1 cellular context compared by ENCODE assay signal in the genomic region with DNA sequence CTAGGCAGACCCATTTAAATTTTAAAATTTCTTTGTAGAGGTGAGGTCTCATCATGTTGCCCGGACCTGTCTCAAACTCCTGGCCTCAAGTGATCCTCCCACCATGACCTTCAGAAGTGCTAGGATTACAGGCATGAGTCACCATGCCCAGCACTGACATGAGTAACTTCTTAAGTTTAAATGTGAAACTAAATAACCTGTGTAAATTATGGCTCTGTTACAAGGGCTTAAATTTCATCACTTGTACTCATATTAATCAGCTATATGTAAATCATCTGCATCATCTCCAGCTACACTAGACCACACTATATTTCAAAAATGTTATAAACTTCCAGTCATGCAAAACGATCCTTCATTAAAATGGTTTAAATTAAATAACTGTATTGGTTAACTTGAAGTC.
A peak's percentile ranks its signal among the peaks of the same experiment; 100 is the strongest.
TF ChIP-seq lines count a peak whose summit lies in the region.

No MANE protein-coding gene starts in this region.

TF ChIP-seq in K562, 482 proteins besides CTCF, POLR2A, EP300 and RAD21 (continued from another document):
- TF ChIP-seq, protein P1, sequence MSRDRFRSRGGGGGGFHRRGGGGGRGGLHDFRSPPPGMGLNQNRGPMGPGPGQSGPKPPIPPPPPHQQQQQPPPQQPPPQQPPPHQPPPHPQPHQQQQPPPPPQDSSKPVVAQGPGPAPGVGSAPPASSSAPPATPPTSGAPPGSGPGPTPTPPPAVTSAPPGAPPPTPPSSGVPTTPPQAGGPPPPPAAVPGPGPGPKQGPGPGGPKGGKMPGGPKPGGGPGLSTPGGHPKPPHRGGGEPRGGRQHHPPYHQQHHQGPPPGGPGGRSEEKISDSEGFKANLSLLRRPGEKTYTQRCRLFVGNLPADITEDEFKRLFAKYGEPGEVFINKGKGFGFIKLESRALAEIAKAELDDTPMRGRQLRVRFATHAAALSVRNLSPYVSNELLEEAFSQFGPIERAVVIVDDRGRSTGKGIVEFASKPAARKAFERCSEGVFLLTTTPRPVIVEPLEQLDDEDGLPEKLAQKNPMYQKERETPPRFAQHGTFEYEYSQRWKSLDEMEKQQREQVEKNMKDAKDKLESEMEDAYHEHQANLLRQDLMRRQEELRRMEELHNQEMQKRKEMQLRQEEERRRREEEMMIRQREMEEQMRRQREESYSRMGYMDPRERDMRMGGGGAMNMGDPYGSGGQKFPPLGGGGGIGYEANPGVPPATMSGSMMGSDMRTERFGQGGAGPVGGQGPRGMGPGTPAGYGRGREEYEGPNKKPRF (IDR thresholded peaks at IDR 0.05; ENCODE audit: low read depth, low read length) = no peak
- no peak for TF ChIP-seq BRCA1 (IDR thresholded peaks at IDR 0.05)
- no peak for TF ChIP-seq BRCA1 (CRISPR knock-in tag; IDR thresholded peaks at IDR 0.05)
- TF ChIP-seq MCM3 (IDR thresholded peaks at IDR 0.05) = no peak
- no peak for TF ChIP-seq RNF2 (IDR thresholded peaks at IDR 0.05)
- TF ChIP-seq, protein P2, sequence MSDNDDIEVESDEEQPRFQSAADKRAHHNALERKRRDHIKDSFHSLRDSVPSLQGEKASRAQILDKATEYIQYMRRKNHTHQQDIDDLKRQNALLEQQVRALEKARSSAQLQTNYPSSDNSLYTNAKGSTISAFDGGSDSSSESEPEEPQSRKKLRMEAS (CRISPR knock-in tag; IDR thresholded peaks at IDR 0.05) = no peak
- TF ChIP-seq JUND (IDR thresholded peaks at IDR 0.05; ENCODE audit: borderline replicate concordance, low read depth, low read length) = peak; percentile 83
- TF ChIP-seq JUND (tag; IDR thresholded peaks at IDR 0.05; ENCODE audit: borderline replicate concordance, low read depth, low read length) = peak; percentile 79; the same call in 2 of the 3 replicates
- TF ChIP-seq GABPB2 (CRISPR knock-in tag; conservative IDR thresholded peaks at IDR 0.05) = no peak
- no peak for TF ChIP-seq CEBPG (CRISPR knock-in tag; IDR thresholded peaks at IDR 0.05)
- TF ChIP-seq CEBPG (tag; conservative IDR thresholded peaks at IDR 0.05 in 1 of 2, IDR thresholded peaks at IDR 0.05 in 1 of 2) = peak in 1 of 2 experiments; percentile 43; a peak in 1 of 4 replicates
- no peak for TF ChIP-seq CBFA2T3 (IDR thresholded peaks at IDR 0.05)
- peak; percentile 61 for TF ChIP-seq JUN (IDR thresholded peaks at IDR 0.05; ENCODE audit: borderline replicate concordance, low read depth, low read length)
- no peak for TF ChIP-seq JUN (CRISPR knock-in tag; IDR thresholded peaks at IDR 0.05; ENCODE audit: borderline replicate concordance)
- no peak for TF ChIP-seq NONO (IDR thresholded peaks at IDR 0.05; ENCODE audit: low read depth in 2 of 2, low read length in 1 of 2)
- TF ChIP-seq ZNF24 (IDR thresholded peaks at IDR 0.05) = no peak
- TF ChIP-seq EP400 (IDR thresholded peaks at IDR 0.05) = no peak
- TF ChIP-seq, protein P3, sequence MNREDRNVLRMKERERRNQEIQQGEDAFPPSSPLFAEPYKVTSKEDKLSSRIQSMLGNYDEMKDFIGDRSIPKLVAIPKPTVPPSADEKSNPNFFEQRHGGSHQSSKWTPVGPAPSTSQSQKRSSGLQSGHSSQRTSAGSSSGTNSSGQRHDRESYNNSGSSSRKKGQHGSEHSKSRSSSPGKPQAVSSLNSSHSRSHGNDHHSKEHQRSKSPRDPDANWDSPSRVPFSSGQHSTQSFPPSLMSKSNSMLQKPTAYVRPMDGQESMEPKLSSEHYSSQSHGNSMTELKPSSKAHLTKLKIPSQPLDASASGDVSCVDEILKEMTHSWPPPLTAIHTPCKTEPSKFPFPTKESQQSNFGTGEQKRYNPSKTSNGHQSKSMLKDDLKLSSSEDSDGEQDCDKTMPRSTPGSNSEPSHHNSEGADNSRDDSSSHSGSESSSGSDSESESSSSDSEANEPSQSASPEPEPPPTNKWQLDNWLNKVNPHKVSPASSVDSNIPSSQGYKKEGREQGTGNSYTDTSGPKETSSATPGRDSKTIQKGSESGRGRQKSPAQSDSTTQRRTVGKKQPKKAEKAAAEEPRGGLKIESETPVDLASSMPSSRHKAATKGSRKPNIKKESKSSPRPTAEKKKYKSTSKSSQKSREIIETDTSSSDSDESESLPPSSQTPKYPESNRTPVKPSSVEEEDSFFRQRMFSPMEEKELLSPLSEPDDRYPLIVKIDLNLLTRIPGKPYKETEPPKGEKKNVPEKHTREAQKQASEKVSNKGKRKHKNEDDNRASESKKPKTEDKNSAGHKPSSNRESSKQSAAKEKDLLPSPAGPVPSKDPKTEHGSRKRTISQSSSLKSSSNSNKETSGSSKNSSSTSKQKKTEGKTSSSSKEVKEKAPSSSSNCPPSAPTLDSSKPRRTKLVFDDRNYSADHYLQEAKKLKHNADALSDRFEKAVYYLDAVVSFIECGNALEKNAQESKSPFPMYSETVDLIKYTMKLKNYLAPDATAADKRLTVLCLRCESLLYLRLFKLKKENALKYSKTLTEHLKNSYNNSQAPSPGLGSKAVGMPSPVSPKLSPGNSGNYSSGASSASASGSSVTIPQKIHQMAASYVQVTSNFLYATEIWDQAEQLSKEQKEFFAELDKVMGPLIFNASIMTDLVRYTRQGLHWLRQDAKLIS (CRISPR knock-in tag; IDR thresholded peaks at IDR 0.05) = no peak
- TF ChIP-seq POLR2G (IDR thresholded peaks at IDR 0.05; ENCODE audit: low read depth, low read length) = no peak
- TF ChIP-seq ZNF174 (CRISPR knock-in tag; IDR thresholded peaks at IDR 0.05) = no peak
- TF ChIP-seq, protein P4, sequence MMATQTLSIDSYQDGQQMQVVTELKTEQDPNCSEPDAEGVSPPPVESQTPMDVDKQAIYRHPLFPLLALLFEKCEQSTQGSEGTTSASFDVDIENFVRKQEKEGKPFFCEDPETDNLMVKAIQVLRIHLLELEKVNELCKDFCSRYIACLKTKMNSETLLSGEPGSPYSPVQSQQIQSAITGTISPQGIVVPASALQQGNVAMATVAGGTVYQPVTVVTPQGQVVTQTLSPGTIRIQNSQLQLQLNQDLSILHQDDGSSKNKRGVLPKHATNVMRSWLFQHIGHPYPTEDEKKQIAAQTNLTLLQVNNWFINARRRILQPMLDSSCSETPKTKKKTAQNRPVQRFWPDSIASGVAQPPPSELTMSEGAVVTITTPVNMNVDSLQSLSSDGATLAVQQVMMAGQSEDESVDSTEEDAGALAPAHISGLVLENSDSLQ (IDR thresholded peaks at IDR 0.05) = 0 out of 2 replicates have a peak, but pooled peaks have one; percentile 10
- no peak for TF ChIP-seq ZNF253 (CRISPR knock-in tag; conservative IDR thresholded peaks at IDR 0.05)
- TF ChIP-seq KDM2B (CRISPR knock-in tag; IDR thresholded peaks at IDR 0.05) = no peak
- TF ChIP-seq, protein P5, sequence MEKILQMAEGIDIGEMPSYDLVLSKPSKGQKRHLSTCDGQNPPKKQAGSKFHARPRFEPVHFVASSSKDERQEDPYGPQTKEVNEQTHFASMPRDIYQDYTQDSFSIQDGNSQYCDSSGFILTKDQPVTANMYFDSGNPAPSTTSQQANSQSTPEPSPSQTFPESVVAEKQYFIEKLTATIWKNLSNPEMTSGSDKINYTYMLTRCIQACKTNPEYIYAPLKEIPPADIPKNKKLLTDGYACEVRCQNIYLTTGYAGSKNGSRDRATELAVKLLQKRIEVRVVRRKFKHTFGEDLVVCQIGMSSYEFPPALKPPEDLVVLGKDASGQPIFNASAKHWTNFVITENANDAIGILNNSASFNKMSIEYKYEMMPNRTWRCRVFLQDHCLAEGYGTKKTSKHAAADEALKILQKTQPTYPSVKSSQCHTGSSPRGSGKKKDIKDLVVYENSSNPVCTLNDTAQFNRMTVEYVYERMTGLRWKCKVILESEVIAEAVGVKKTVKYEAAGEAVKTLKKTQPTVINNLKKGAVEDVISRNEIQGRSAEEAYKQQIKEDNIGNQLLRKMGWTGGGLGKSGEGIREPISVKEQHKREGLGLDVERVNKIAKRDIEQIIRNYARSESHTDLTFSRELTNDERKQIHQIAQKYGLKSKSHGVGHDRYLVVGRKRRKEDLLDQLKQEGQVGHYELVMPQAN (IDR thresholded peaks at IDR 0.05; ENCODE audit: borderline replicate concordance) = no peak
- TF ChIP-seq, protein P6, sequence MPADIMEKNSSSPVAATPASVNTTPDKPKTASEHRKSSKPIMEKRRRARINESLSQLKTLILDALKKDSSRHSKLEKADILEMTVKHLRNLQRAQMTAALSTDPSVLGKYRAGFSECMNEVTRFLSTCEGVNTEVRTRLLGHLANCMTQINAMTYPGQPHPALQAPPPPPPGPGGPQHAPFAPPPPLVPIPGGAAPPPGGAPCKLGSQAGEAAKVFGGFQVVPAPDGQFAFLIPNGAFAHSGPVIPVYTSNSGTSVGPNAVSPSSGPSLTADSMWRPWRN (IDR thresholded peaks at IDR 0.05; ENCODE audit: low read depth) = no peak
- no peak for TF ChIP-seq SAFB2 (IDR thresholded peaks at IDR 0.05; ENCODE audit: borderline replicate concordance, low read depth, low read length, severe bottlenecking)
- no peak for TF ChIP-seq CREB1 (IDR thresholded peaks at IDR 0.05)
- no peak for TF ChIP-seq CREB1 (CRISPR knock-in tag; IDR thresholded peaks at IDR 0.05)
- TF ChIP-seq, protein P7, sequence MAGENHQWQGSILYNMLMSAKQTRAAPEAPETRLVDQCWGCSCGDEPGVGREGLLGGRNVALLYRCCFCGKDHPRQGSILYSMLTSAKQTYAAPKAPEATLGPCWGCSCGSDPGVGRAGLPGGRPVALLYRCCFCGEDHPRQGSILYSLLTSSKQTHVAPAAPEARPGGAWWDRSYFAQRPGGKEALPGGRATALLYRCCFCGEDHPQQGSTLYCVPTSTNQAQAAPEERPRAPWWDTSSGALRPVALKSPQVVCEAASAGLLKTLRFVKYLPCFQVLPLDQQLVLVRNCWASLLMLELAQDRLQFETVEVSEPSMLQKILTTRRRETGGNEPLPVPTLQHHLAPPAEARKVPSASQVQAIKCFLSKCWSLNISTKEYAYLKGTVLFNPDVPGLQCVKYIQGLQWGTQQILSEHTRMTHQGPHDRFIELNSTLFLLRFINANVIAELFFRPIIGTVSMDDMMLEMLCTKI (IDR thresholded peaks at IDR 0.05; ENCODE audit: partially characterized antibody) = no peak
- peak; percentile 38; the same call in 1 of the 2 replicates for TF ChIP-seq ARID1B (IDR thresholded peaks at IDR 0.05)
- no peak for TF ChIP-seq ZNF3 (CRISPR knock-in tag; IDR thresholded peaks at IDR 0.05)
- TF ChIP-seq, protein P8, sequence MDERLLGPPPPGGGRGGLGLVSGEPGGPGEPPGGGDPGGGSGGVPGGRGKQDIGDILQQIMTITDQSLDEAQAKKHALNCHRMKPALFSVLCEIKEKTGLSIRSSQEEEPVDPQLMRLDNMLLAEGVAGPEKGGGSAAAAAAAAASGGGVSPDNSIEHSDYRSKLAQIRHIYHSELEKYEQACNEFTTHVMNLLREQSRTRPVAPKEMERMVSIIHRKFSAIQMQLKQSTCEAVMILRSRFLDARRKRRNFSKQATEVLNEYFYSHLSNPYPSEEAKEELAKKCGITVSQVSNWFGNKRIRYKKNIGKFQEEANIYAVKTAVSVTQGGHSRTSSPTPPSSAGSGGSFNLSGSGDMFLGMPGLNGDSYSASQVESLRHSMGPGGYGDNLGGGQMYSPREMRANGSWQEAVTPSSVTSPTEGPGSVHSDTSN (CRISPR knock-in tag; IDR thresholded peaks at IDR 0.05; ENCODE audit: low read depth) = no peak
- TF ChIP-seq, protein P8 (tag; conservative IDR thresholded peaks at IDR 0.05; ENCODE audit: low read depth) = peak; percentile 58; the same call in 1 of the 2 replicates
- TF ChIP-seq DPF2 (IDR thresholded peaks at IDR 0.05) = peak; percentile 35; the same call in 1 of the 2 replicates
- TF ChIP-seq ZNF408 (CRISPR knock-in tag; IDR thresholded peaks at IDR 0.05; ENCODE audit: low read depth) = no peak
- no peak for TF ChIP-seq MYNN (IDR thresholded peaks at IDR 0.05)
- TF ChIP-seq MYNN (CRISPR knock-in tag; IDR thresholded peaks at IDR 0.05) = no peak
- no peak for TF ChIP-seq SMC3 (conservative IDR thresholded peaks at IDR 0.05; ENCODE audit: insufficient read depth, low read depth, low read length)
- TF ChIP-seq, protein P9, sequence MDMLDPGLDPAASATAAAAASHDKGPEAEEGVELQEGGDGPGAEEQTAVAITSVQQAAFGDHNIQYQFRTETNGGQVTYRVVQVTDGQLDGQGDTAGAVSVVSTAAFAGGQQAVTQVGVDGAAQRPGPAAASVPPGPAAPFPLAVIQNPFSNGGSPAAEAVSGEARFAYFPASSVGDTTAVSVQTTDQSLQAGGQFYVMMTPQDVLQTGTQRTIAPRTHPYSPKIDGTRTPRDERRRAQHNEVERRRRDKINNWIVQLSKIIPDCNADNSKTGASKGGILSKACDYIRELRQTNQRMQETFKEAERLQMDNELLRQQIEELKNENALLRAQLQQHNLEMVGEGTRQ (CRISPR knock-in tag; IDR thresholded peaks at IDR 0.05) = no peak
- no peak for TF ChIP-seq ZNF699 (CRISPR knock-in tag; IDR thresholded peaks at IDR 0.05; ENCODE audit: insufficient replicate concordance)
- TF ChIP-seq, protein P10, sequence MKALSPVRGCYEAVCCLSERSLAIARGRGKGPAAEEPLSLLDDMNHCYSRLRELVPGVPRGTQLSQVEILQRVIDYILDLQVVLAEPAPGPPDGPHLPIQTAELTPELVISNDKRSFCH (CRISPR knock-in tag; IDR thresholded peaks at IDR 0.05) = no peak
- TF ChIP-seq, protein P10 (tag; IDR thresholded peaks at IDR 0.05) = no peak
- TF ChIP-seq FIP1L1 (IDR thresholded peaks at IDR 0.05; ENCODE audit: low read depth, low read length, poor library complexity, severe bottlenecking) = no peak
- TF ChIP-seq THRAP3 (IDR thresholded peaks at IDR 0.05; ENCODE audit: borderline replicate concordance) = no peak
- TF ChIP-seq, protein P11, sequence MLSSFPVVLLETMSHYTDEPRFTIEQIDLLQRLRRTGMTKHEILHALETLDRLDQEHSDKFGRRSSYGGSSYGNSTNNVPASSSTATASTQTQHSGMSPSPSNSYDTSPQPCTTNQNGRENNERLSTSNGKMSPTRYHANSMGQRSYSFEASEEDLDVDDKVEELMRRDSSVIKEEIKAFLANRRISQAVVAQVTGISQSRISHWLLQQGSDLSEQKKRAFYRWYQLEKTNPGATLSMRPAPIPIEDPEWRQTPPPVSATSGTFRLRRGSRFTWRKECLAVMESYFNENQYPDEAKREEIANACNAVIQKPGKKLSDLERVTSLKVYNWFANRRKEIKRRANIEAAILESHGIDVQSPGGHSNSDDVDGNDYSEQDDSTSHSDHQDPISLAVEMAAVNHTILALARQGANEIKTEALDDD (IDR thresholded peaks at IDR 0.05) = peak; percentile 46
- no peak for TF ChIP-seq NR2C2 (CRISPR knock-in tag; IDR thresholded peaks at IDR 0.05)
- TF ChIP-seq NR2C2 (tag; IDR thresholded peaks at IDR 0.05) = no peak
- no peak for TF ChIP-seq STAG1 (CRISPR knock-in tag; IDR thresholded peaks at IDR 0.05; ENCODE audit: borderline replicate concordance)
- TF ChIP-seq WHSC1 (IDR thresholded peaks at IDR 0.05; ENCODE audit: low read length) = no peak
- peak; percentile 58 for TF ChIP-seq MEIS2 (IDR thresholded peaks at IDR 0.05; ENCODE audit: partially characterized antibody)
- TF ChIP-seq SMARCE1 (IDR thresholded peaks at IDR 0.05) = no peak
